In genomic region chr20:6841128-6841527, GRCh38 we compare ENCODE assay signal across 8 cellular contexts.
"Had no signal": no experiment of that assay in that cellular context is flagged by ENCODE, and none has a peak within 500 bp of the region (broad histone marks: within the 10 kb centered on the region; RNA-seq: fewer than 3 reads in every experiment).

No MANE protein-coding gene starts in this region.

- H3K9me3 Mint-ChIP-seq: H9 had no signal

- ATAC-seq: K562 had no signal

- H3K4me3 Mint-ChIP-seq: H9 had no signal

- H3K4me3 ChIP-seq: K562 had no signal

- H3K27ac ChIP-seq: HL-60 had no signal

- H3K27ac Mint-ChIP-seq: H9 had no signal

- FAIRE-seq: H54, K562 had no signal

- DNase-seq: GOT3, H9, HCEC 1CT, IMR-90, KG1 had no signal
